7 cellular contexts compared by ENCODE assay signal in the genomic region with DNA sequence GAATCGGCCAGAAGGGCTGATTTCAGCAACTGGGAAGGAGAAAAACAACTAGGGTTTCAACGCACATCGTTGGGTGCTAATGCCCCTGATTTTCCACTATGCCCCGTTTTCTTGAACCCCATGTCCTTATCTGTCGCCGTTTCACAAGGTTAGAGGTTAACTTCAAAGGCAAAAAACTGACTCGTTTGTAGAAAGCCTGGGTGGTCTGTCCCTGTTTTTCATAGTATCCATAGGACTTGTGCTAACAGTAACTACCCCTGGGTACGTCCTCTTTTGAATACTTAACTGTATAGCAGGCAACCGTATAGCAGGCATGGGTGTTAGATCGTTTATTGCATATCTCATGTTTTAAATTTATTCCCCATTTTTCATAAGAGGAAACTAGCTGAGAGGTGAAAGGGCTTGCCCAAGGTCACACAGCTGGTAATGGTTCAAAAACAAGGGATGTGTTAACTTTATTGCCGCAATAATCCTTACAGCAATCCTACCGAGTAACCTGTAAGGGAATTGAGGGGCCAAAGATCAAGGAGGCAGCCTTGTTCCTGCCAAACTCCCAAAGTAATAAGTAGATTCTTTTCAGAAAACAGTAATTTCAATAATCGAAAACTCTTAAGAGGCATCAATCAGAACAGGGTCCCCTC. TPM values are rescaled to one million over a fixed set of nuclear protein-coding genes. Genes with fewer than 3 reads are reported as not detected.
DNase-seq lines count a peak whose midpoint lies in the region; ATAC-seq, FAIRE-seq and TF ChIP-seq lines count a peak whose summit lies in the region.

No MANE protein-coding gene starts in this region.

- no peaks in the 10 kb centered on the region for H3K36me3 Mint-ChIP-seq in T-helper 17 cell (ENCODE audit: low read depth)

- FAIRE-seq in RCC 7860 (lab: Jason Lieb, UNC): no peak

- H3K9me3 ChIP-seq in T-helper 17 cell (ENCODE audit: control insufficient read depth, low read length, poor library complexity, severe bottlenecking): no peaks in the 10 kb centered on the region
- no peaks in the 10 kb centered on the region for H3K9me3 ChIP-seq in right cardiac atrium (ENCODE audit: control insufficient read depth, low read length)
- no peaks in the 10 kb centered on the region for H3K9me3 ChIP-seq in smooth muscle cell (replicated peaks; ENCODE audit: low read depth)

- DNase-seq in HFF-Myc (ENCODE audit: extremely low read depth, low read depth) (no peak), T-helper 17 cell (no peak), right cardiac atrium (no peak), smooth muscle cell (lab: John Stamatoyannopoulos, UW; ENCODE audit: unreplicated experiment) (no peak), RCC 7860 (ENCODE audit: low spot score) (no peak), retina (no peak)

- H3K4me1 ChIP-seq in right cardiac atrium (ENCODE audit: control insufficient read depth, insufficient read depth, low read length): peaks cover 5% of the 10 kb centered on the region
- H3K4me1 ChIP-seq in smooth muscle cell (ENCODE audit: low read depth): peaks cover 5% of the 10 kb centered on the region

- peak overlapping the region; percentile 97 for H3K27ac Mint-ChIP-seq in T-helper 17 cell

- H4K20me1 ChIP-seq in smooth muscle cell (ENCODE audit: low read depth): no peaks in the 10 kb centered on the region

- H3K27ac ChIP-seq in right cardiac atrium (ENCODE audit: low read length): peak overlapping the region; percentile 73
- no peak overlapping the region for H3K27ac ChIP-seq in smooth muscle cell (ENCODE audit: low read depth)

- no peak for TF ChIP-seq CTCF in HFF-Myc (IDR thresholded peaks at IDR 0.05; ENCODE audit: low read depth, low read length, missing control alignments)
- TF ChIP-seq CTCF in smooth muscle cell (IDR thresholded peaks at IDR 0.05; ENCODE audit: borderline replicate concordance, insufficient read depth, poor library complexity, severe bottlenecking): no peak

- H2AFZ ChIP-seq in smooth muscle cell (ENCODE audit: low read depth): peak overlapping the region; percentile 90

- peak overlapping the region; percentile 29 for H3K4me3 ChIP-seq in HFF-Myc (replicated peaks; ENCODE audit: low read depth, low read length)
- peak overlapping the region; percentile 99 for H3K4me3 ChIP-seq in right cardiac atrium (ENCODE audit: low read length)
- H3K4me3 ChIP-seq in smooth muscle cell: peak overlapping the region; percentile 70

- 25% methylated on average over 13 of the region's 13 CpGs for WGBS in right cardiac atrium
- 36% methylated on average over 13 of the region's 13 CpGs for WGBS in smooth muscle cell (ENCODE audit: low lambda C conversion rate)

- H3K36me3 ChIP-seq in smooth muscle cell (ENCODE audit: low read depth): no peaks in the 10 kb centered on the region

- peak overlapping the region; percentile 62 for H3K9ac ChIP-seq in smooth muscle cell (ENCODE audit: low read depth)

- H3K4me3 Mint-ChIP-seq in T-helper 17 cell: peak overlapping the region; percentile 93

- H3K27me3 ChIP-seq in right cardiac atrium (ENCODE audit: control insufficient read depth, insufficient read depth) (no peaks in the 10 kb centered on the region), smooth muscle cell (ENCODE audit: low read depth) (peaks cover 5% of the 10 kb centered on the region)

- H3K4me2 ChIP-seq in smooth muscle cell: peak overlapping the region; percentile 96

- ATAC-seq in T-helper 17 cell (no peak), right cardiac atrium (no peak)
- ATAC-seq in activated CD4-positive, CD25-positive, alpha-beta regulatory T cell treated with anti-CD3 and anti-CD28 coated beads, Interleukin-2, amount 50 U/mL, for 24 hours: no peak

- intact Hi-C loops in right cardiac atrium (cut with DNase I): loop anchor here in 1 of 4 donors (10.0 kb wide), 1 partner anchor 93 kb away; no protein-coding TSS in a partner anchor

- H3K79me2 ChIP-seq in smooth muscle cell (ENCODE audit: low read depth): peaks cover 3% of the 10 kb centered on the region

- H3F3A ChIP-seq in smooth muscle cell (ENCODE audit: low read depth): peaks cover 12% of the 10 kb centered on the region

- no peaks in the 10 kb centered on the region for H3K27me3 Mint-ChIP-seq in T-helper 17 cell

- H3K4me1 Mint-ChIP-seq in T-helper 17 cell: peaks cover 55% of the 10 kb centered on the region

RNA-seq across cellular contexts. Expression of gene MGAT4A, which starts 0.9 kb away (rescaled TPM):
- total RNA-seq in T-helper 17 cell (100 to 1,000 TPM; 187 to 205 TPM), right cardiac atrium (10 to 100 TPM; 23.5 to 37.2 (median 26.1) TPM), smooth muscle cell (3.3 and 8.9 TPM in 2 replicates)
- polyA plus RNA-seq in right cardiac atrium (5.2 TPM), smooth muscle cell (0.12 and 1.4 TPM in 2 replicates)

Comparison
In these comparisons a context has a peak if more than half of its experiments do, and no peak if none do; other contexts are left out.
1. H3K4me3 ChIP-seq: peak in every context shown above with its lines; median percentile 99 in right cardiac atrium; 70 in smooth muscle cell; 29 in HFF-Myc.
2. RNA of gene MGAT4A, which starts 0.9 kb away (total RNA-seq): 187 to 205 TPM in T-helper 17 cell; 23.5 to 37.2 TPM in right cardiac atrium and 3.3 to 8.9 TPM in smooth muscle cell; every median in the first group is over 4 times any median in the second.